ENCODE assay signal across 1 cellular context in the genomic region with DNA sequence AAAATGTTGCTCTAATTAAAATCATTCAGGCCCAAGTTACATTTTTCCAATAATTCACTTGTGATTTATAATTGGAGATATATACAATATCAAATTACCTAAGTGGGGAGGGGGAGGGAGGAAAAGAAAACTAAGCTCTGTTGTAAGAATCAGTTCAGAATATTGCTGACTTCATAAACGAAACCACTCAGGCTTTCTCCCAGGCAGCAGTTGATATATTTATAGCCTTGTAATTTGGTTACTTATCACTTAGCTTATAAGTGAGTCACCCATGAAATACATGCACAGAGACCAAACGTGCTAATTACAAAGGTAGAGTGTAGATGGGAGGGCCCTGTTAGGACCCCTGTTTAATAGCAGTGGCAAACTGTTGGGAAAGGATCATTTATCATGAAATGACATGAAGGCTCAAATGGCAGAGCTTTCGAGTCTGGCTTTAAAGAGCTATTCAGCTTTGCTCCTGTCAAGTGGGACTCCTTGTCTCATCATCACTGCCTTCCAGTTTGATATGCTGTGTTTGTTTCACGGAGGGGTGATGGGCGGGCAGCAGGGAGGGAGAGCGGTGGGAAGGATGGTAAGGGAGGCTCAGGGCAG.
TF ChIP-seq lines count a peak whose summit lies in the region.

No MANE protein-coding gene starts in this region.

TF ChIP-seq in HEK293, 187 proteins besides CTCF, POLR2A, EP300 and RAD21 (continued from another document):
- TF ChIP-seq, protein P1, sequence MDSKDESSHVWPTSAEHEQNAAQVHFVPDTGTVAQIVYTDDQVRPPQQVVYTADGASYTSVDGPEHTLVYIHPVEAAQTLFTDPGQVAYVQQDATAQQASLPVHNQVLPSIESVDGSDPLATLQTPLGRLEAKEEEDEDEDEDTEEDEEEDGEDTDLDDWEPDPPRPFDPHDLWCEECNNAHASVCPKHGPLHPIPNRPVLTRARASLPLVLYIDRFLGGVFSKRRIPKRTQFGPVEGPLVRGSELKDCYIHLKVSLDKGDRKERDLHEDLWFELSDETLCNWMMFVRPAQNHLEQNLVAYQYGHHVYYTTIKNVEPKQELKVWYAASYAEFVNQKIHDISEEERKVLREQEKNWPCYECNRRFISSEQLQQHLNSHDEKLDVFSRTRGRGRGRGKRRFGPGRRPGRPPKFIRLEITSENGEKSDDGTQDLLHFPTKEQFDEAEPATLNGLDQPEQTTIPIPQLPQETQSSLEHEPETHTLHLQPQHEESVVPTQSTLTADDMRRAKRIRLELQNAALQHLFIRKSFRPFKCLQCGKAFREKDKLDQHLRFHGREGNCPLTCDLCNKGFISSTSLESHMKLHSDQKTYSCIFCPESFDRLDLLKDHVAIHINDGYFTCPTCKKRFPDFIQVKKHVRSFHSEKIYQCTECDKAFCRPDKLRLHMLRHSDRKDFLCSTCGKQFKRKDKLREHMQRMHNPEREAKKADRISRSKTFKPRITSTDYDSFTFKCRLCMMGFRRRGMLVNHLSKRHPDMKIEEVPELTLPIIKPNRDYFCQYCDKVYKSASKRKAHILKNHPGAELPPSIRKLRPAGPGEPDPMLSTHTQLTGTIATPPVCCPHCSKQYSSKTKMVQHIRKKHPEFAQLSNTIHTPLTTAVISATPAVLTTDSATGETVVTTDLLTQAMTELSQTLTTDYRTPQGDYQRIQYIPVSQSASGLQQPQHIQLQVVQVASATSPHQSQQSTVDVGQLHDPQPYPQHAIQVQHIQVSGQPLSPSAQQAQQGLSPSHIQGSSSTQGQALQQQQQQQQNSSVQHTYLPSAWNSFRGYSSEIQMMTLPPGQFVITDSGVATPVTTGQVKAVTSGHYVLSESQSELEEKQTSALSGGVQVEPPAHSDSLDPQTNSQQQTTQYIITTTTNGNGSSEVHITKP (tag by site-specific recombination; IDR thresholded peaks at IDR 0.05), result peak; percentile 70
- no peak for TF ChIP-seq ZNF121 (tag by site-specific recombination; IDR thresholded peaks at IDR 0.05)
- no peak for TF ChIP-seq ZNF621 (tag by site-specific recombination; IDR thresholded peaks at IDR 0.05)
- TF ChIP-seq KLF7 (tag by site-specific recombination; IDR thresholded peaks at IDR 0.05; ENCODE audit: borderline replicate concordance), result peak; percentile 49; the same call in 1 of the 2 replicates
- peak; percentile 100 for TF ChIP-seq ZSCAN23 (tag by site-specific recombination; IDR thresholded peaks at IDR 0.05)
- 0 out of 2 replicates have a peak, but pooled peaks have one; percentile 27 for TF ChIP-seq ZNF19 (tag by site-specific recombination; IDR thresholded peaks at IDR 0.05; ENCODE audit: low read depth)
- peak; percentile 74; the same call in 1 of the 2 replicates for TF ChIP-seq ZNF664 (tag by site-specific recombination; IDR thresholded peaks at IDR 0.05)
- TF ChIP-seq, protein P2, sequence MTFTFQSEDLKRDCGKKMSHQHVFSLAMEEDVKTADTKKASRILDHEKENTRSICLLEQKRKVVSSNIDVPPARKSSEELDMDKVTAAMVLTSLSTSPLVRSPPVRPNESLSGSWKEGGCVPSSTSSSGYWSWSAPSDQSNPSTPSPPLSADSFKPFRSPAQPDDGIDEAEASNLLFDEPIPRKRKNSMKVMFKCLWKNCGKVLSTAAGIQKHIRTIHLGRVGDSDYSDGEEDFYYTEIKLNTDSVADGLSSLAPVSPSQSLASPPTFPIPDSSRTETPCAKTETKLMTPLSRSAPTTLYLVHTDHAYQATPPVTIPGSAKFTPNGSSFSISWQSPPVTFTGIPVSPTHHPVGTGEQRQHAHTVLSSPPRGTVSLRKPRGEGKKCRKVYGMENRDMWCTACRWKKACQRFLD (tag by site-specific recombination; IDR thresholded peaks at IDR 0.05), result no peak
- peak; percentile 48; the same call in 1 of the 2 replicates for TF ChIP-seq ZNF768 (tag by site-specific recombination; IDR thresholded peaks at IDR 0.05)
- no peak for TF ChIP-seq ZNF140 (tag by site-specific recombination; IDR thresholded peaks at IDR 0.05)
TF ChIP-seq in HEK293: peak in this region for 79.
